ENCODE assay signal across 28 cellular contexts in the genomic region with DNA sequence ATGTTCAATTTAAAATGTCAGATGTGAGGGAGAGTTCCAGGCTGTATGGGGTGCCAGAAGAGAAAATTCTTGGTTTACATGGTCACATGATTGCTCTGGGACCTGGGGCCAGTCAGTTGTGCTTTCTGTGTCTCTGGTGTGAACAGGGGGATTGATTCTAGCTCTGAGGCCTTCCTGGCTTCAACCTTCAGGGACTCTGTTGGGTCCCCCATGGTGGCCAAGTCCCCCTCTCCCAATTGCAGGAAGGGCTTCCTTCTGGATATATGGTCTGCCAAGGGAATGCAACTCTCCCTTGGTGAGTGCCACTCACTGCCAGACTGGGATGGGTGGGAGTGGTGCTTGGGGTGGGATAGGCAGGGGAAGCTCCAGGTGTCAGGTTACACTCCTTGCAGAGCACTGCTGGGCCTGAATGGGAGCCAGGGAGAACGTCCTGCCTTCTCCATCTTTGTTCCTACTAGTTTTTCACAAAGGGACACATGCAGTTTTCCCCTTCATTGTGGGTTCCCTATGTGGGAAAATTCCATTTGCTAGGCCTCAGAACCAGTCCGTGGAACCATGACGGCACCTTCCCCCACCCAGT.
DNase-seq lines count a peak whose midpoint lies in the region; ATAC-seq and TF ChIP-seq lines count a peak whose summit lies in the region.
"Had no signal": no experiment of that assay in that cellular context is flagged by ENCODE, and none has a peak within 500 bp of the region (broad histone marks: within the 10 kb centered on the region; RNA-seq: fewer than 3 reads in every experiment).

No MANE protein-coding gene starts in this region.

- H3K9me3 ChIP-seq in IMR-90 (ENCODE audit: control insufficient read depth, insufficient read depth, low read length), result no peaks in the 10 kb centered on the region
- no peaks in the 10 kb centered on the region for H3K9me3 ChIP-seq in neural progenitor cell (ENCODE audit: low read depth)
- no peaks in the 10 kb centered on the region for H3K9me3 ChIP-seq in vagina
- H3K9me3 ChIP-seq: A549, BLaER1, upper lobe of left lung had no signal

- H3K27ac ChIP-seq in IMR-90 (ENCODE audit: insufficient read depth, low read length) (no peak overlapping the region), coronary artery (no peak overlapping the region), neural progenitor cell (no peak overlapping the region), vagina (no peak overlapping the region)
- H3K27ac ChIP-seq: A549, BLaER1, foreskin keratinocyte, KMS-11, upper lobe of left lung had no signal

- H3K4me2 ChIP-seq in IMR-90 (ENCODE audit: low read depth, low read length), result no peak overlapping the region
- peak overlapping the region; percentile 58 for H3K4me2 ChIP-seq in neural progenitor cell
- H3K4me2 ChIP-seq: A549, BLaER1, KMS-11 had no signal

- no peak overlapping the region for H3K18ac ChIP-seq in IMR-90 (ENCODE audit: low read depth, low read length)

- H3K9me1 ChIP-seq in IMR-90 (ENCODE audit: insufficient read depth, low read length), result peaks cover 3% of the 10 kb centered on the region; the same call in 1 of the 2 replicates

- DNase-seq in NCI-H748 (lab: John Stamatoyannopoulos, UW; ENCODE audit: unreplicated experiment) (peak; percentile 50), NCI-H748 treated with DMSO at 0.1 percent for 48 hours (lab: John Stamatoyannopoulos, UW) (no peak), IMR-90 (no peak), coronary artery (ENCODE audit: low spot score) (peak; percentile 55), neural progenitor cell (ENCODE audit: low spot score) (peak; percentile 57), NCI-H345 (lab: John Stamatoyannopoulos, UW) (no peak), vagina (ENCODE audit: extremely low spot score in 2 of 2) (no peak)
- DNase-seq: activated CD4-positive, CD25-positive, alpha-beta regulatory T cell treated with anti-CD3 and anti-CD28 coated beads, Interleukin-2, amount 50 U/mL, for 72 hours; activated CD8-positive, alpha-beta memory T cell treated with anti-CD3 and anti-CD28 coated beads for 24 hours; Calu3; foreskin keratinocyte; GDM1; HCEC 1CT; hippocampal formation; left colon; midbrain; NCI-H1048; NCI-H2107; small intestine; stimulated activated CD4-positive, alpha-beta T cell treated with anti-CD3 and anti-CD28 coated beads, Interleukin-2, amount 100 ng/mL, for 48 hours; upper lobe of left lung had no signal

- H3K36me3 Mint-ChIP-seq in neural progenitor cell, result no peaks in the 10 kb centered on the region
- H3K36me3 Mint-ChIP-seq: brain had no signal

- peaks cover 8% of the 10 kb centered on the region for H3K27me3 Mint-ChIP-seq in neural progenitor cell (ENCODE audit: insufficient read depth, low read depth)
- H3K27me3 Mint-ChIP-seq: brain had no signal

- H3K4ac ChIP-seq in IMR-90 (ENCODE audit: low read depth, low read length), result no peak overlapping the region

- H2AK5ac ChIP-seq in IMR-90 (ENCODE audit: low read depth, low read length), result no peak overlapping the region

- no peak overlapping the region for H3K23ac ChIP-seq in IMR-90 (ENCODE audit: low read depth, low read length)

- in situ Hi-C loops in IMR-90 (cut with MboI; ENCODE audit: low sequenced_read_pairs), result loop anchor here (10.0 kb wide), 1 partner anchor 321 kb away; a partner anchor contains a TSS

- no peak overlapping the region for H2BK20ac ChIP-seq in IMR-90 (ENCODE audit: low read depth, low read length)

- no peak overlapping the region for H4K91ac ChIP-seq in IMR-90 (ENCODE audit: insufficient read depth, low read depth, low read length)

- ATAC-seq in IMR-90 (ENCODE audit: low read depth) (no peak), HG03039 (IDR thresholded peaks at IDR 0.05; ENCODE audit: unreplicated experiment) (no peak)
- ATAC-seq: A549, foreskin keratinocyte, left colon had no signal

- H3K4me3 ChIP-seq in IMR-90 (ENCODE audit: insufficient read depth, low read depth, low read length) (no peak overlapping the region), coronary artery (no peak overlapping the region), neural progenitor cell (no peak overlapping the region), vagina (no peak overlapping the region)
- H3K4me3 ChIP-seq: A549, BLaER1, upper lobe of left lung had no signal

- no peak overlapping the region for H2BK5ac ChIP-seq in IMR-90 (ENCODE audit: low read depth, low read length, poor library complexity, severe bottlenecking)

- H3K79me2 ChIP-seq in neural progenitor cell (ENCODE audit: low read depth), result no peaks in the 10 kb centered on the region

- TF ChIP-seq CTCF in IMR-90 (conservative IDR thresholded peaks at IDR 0.05; ENCODE audit: low read depth, low read length), result no peak
- TF ChIP-seq CTCF in coronary artery (IDR thresholded peaks at IDR 0.05), result no peak
- no peak for TF ChIP-seq CTCF in neural progenitor cell (IDR thresholded peaks at IDR 0.05)
- no peak for TF ChIP-seq CTCF in vagina (IDR thresholded peaks at IDR 0.05)

- no TSS peak for BruUV-seq in IMR-90 (replicated peaks; lab: Mats Ljungman, UMichigan)

- H3K14ac ChIP-seq in IMR-90 (replicated peaks; ENCODE audit: low read depth, low read length), result no peak overlapping the region

- no peak overlapping the region for H2BK120ac ChIP-seq in IMR-90 (ENCODE audit: low read depth, low read length)

- H3K79me1 ChIP-seq in IMR-90 (ENCODE audit: low read depth in 1 of 2, low read length in 2 of 2), result no peaks in the 10 kb centered on the region

- no peak overlapping the region for H2AK9ac ChIP-seq in IMR-90 (replicated peaks; ENCODE audit: low read depth, low read length, poor library complexity)

- dilution Hi-C loops in IMR-90 (cut with HindIII; ENCODE audit: low sequenced_read_pairs, unreplicated experiment), result no loop called here

- H2BK15ac ChIP-seq in IMR-90 (ENCODE audit: low read depth, low read length), result no peak overlapping the region

- H3K9me3 Mint-ChIP-seq in neural progenitor cell, result no peaks in the 10 kb centered on the region
- H3K9me3 Mint-ChIP-seq: activated T-helper 1 cell treated with anti-CD3 and anti-CD28 coated beads, Interleukin-12 subunit alpha, Interleukin-12 subunit beta, Interleukin-2, Interleukin-4 antibody, amounts not matched to agents 30 ng/mL and 10 ng/mL and 1 ng/mL, durations not matched to agents 14 hours and 24 hours and 36 hours; dendritic cell treated with granulocyte-macrophage colony-stimulating factor and Interleukin-4, amounts not matched to agents 40 ng/mL and 50 ng/mL, for 4 days had no signal

- H3K27me3 ChIP-seq in IMR-90 (ENCODE audit: control insufficient read depth, insufficient read depth, low read length), result peaks cover 3% of the 10 kb centered on the region; the same call in 1 of the 2 replicates
- H3K27me3 ChIP-seq in neural progenitor cell, result no peaks in the 10 kb centered on the region
- no peaks in the 10 kb centered on the region for H3K27me3 ChIP-seq in vagina
- H3K27me3 ChIP-seq: BLaER1, upper lobe of left lung had no signal

- H3K4me1 Mint-ChIP-seq in neural progenitor cell, result peaks cover 11% of the 10 kb centered on the region

- H4K20me1 ChIP-seq in IMR-90 (ENCODE audit: insufficient read depth, low read length) (no peaks in the 10 kb centered on the region), neural progenitor cell (ENCODE audit: low read depth) (no peaks in the 10 kb centered on the region)
- H4K20me1 ChIP-seq: BLaER1 had no signal

- no peak overlapping the region for H4K8ac ChIP-seq in IMR-90 (ENCODE audit: low read depth in 2 of 2, low read length in 2 of 2)

- no peak for TF ChIP-seq RAD21 in IMR-90 (IDR thresholded peaks at IDR 0.05; ENCODE audit: low read length)

- no peaks in the 10 kb centered on the region for H3F3A ChIP-seq in neural progenitor cell (ENCODE audit: low read depth)

- no peak overlapping the region for H4K5ac ChIP-seq in IMR-90 (ENCODE audit: low read depth, low read length)

- H3K27ac Mint-ChIP-seq in neural progenitor cell, result peak overlapping the region; percentile 72
- H3K27ac Mint-ChIP-seq: activated T-helper 1 cell treated with anti-CD3 and anti-CD28 coated beads, Interleukin-12 subunit alpha, Interleukin-12 subunit beta, Interleukin-2, Interleukin-4 antibody, amounts not matched to agents 30 ng/mL and 10 ng/mL and 1 ng/mL, durations not matched to agents 14 hours and 24 hours and 36 hours; brain; dendritic cell treated with granulocyte-macrophage colony-stimulating factor and Interleukin-4, amounts not matched to agents 40 ng/mL and 50 ng/mL, for 4 days had no signal

- no peak overlapping the region for H3K56ac ChIP-seq in IMR-90 (ENCODE audit: extremely low read depth, insufficient read depth, low read length)

- intact Hi-C loops in IMR-90 (cut with micrococcal nuclease) (no loop called here), vagina (cut with DNase I) (no loop called here)

- no peak overlapping the region for H3K4me3 Mint-ChIP-seq in neural progenitor cell
- H3K4me3 Mint-ChIP-seq: activated T-helper 1 cell treated with anti-CD3 and anti-CD28 coated beads, Interleukin-12 subunit alpha, Interleukin-12 subunit beta, Interleukin-2, Interleukin-4 antibody, amounts not matched to agents 30 ng/mL and 10 ng/mL and 1 ng/mL, durations not matched to agents 14 hours and 24 hours and 36 hours; brain; dendritic cell treated with granulocyte-macrophage colony-stimulating factor and Interleukin-4, amounts not matched to agents 40 ng/mL and 50 ng/mL, for 4 days had no signal

- TF ChIP-seq POLR2A in IMR-90 (IDR thresholded peaks at IDR 0.05; ENCODE audit: low read depth, low read length) (no peak), vagina (IDR thresholded peaks at IDR 0.05) (no peak)

- CTCF ChIA-PET in IMR-90 (lab: Yijun Ruan, JAX), result no interaction called here

- POLR2A ChIA-PET in IMR-90 (lab: Charles Lee; ENCODE audit: unreplicated experiment), result no interaction called here

- peaks cover 3% of the 10 kb centered on the region; the same call in 1 of the 2 replicates for H3K4me1 ChIP-seq in IMR-90 (ENCODE audit: control insufficient read depth, insufficient read depth, low read length)
- peaks cover 11% of the 10 kb centered on the region for H3K4me1 ChIP-seq in neural progenitor cell
- no peaks in the 10 kb centered on the region for H3K4me1 ChIP-seq in vagina
- H3K4me1 ChIP-seq: A549, foreskin keratinocyte, upper lobe of left lung had no signal

- no CpG with 5 or more reads among the region's 3 CpGs for WGBS in IMR-90 (ENCODE audit: extremely low coverage in 2 of 2, insufficient read length in 1 of 2), 2 experiments

- H2AFZ ChIP-seq in IMR-90 (replicated peaks; ENCODE audit: low read length, poor library complexity) (peak overlapping the region; percentile 74), neural progenitor cell (replicated peaks) (peak overlapping the region; percentile 100)

- no peaks in the 10 kb centered on the region for H3K36me3 ChIP-seq in IMR-90 (ENCODE audit: control insufficient read depth, insufficient read depth, low read length)
- no peaks in the 10 kb centered on the region for H3K36me3 ChIP-seq in neural progenitor cell
- no peaks in the 10 kb centered on the region for H3K36me3 ChIP-seq in vagina
- H3K36me3 ChIP-seq: BLaER1, upper lobe of left lung had no signal

- no peak overlapping the region for H3K9ac ChIP-seq in IMR-90 (ENCODE audit: low read depth, low read length)
- no peak overlapping the region for H3K9ac ChIP-seq in neural progenitor cell
- H3K9ac ChIP-seq: BLaER1, KMS-11 had no signal

TF ChIP-seq in IMR-90, 13 proteins besides CTCF, POLR2A, EP300 and RAD21:
- TF ChIP-seq CEBPB (IDR thresholded peaks at IDR 0.05; ENCODE audit: low read depth, low read length), result no peak

Comparison
In these comparisons a context has a peak if more than half of its experiments do, and no peak if none do; other contexts are left out.
1. DNase-seq: peak in NCI-H748 (single experiment), coronary artery (single experiment) and neural progenitor cell (single experiment); none in NCI-H748 treated with DMSO at 0.1 percent for 48 hours (single experiment), IMR-90 (single experiment), NCI-H345 (single experiment) and vagina (0 of 2).